33 cellular contexts compared by ENCODE assay signal in the genomic region with DNA sequence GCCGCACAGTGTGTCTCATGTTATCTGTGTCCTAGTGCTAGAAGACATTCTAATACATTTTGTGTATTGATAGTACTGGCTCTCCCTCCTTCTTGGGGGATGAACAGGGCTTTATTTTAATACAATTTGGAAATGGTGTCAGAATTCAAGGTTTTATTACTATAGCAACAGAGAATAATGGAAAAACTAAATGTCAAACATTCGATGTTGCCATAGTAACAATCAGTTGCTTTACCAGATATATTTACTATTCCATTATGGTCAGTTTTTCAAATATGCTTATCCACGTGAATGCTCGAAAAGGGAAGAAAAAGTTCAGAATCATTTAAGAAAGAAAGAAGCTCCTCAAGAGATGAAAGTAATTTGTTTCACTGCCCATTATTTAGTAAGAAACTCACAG.
"Had no signal": no experiment of that assay in that cellular context is flagged by ENCODE, and none has a peak within 500 bp of the region (broad histone marks: within the 10 kb centered on the region; RNA-seq: fewer than 3 reads in every experiment).

No MANE protein-coding gene starts in this region.

- H2AFZ ChIP-seq: hepatocyte had no signal

- H3K79me2 ChIP-seq: hepatocyte had no signal

- H3K4me3 ChIP-seq: gastroesophageal sphincter, hepatocyte, right lobe of liver, thoracic aorta had no signal

- H3K4me2 ChIP-seq: hepatocyte had no signal

- H3K4me1 ChIP-seq: gastroesophageal sphincter, right lobe of liver had no signal

- H3K27me3 ChIP-seq: gastroesophageal sphincter, hepatocyte, right lobe of liver had no signal

- H3K36me3 Mint-ChIP-seq: activated naive CD4-positive, alpha-beta T cell treated with anti-CD3 and anti-CD28 coated beads, Interleukin-2, amount 50 U/mL, for 24 hours had no signal

- H3K36me3 ChIP-seq: gastroesophageal sphincter, right lobe of liver, thoracic aorta, WERI-Rb-1 had no signal

- DNase-seq: activated CD4-positive, alpha-beta T cell treated with anti-CD3 and anti-CD28 coated beads, Interleukin-2, amount 10 ng/mL, durations not matched to agents 24 days and 14 days; activated CD4-positive, CD25-positive, alpha-beta regulatory T cell treated with anti-CD3 and anti-CD28 coated beads, Interleukin-2, amount 50 U/mL, for 72 hours; activated CD8-positive, alpha-beta T cell treated with anti-CD3 and anti-CD28 coated beads for 36 hours; activated naive CD8-positive, alpha-beta T cell treated with anti-CD3 and anti-CD28 coated beads, Interleukin-2, amount 50 U/mL, for 24 hours; activated T-cell treated with anti-CD3 and anti-CD28 coated beads, Interleukin-2, amount 50 U/mL, for 48 hours; amygdala; effector CD4-positive, alpha-beta T cell; erythroblast; left cardiac atrium; midbrain; naive thymus-derived CD4-positive, alpha-beta T cell; posterior cingulate gyrus; right lobe of liver; stimulated activated CD4-positive, alpha-beta T cell treated with anti-CD3 and anti-CD28 coated beads, Interleukin-12 subunit alpha, Interleukin-12 subunit beta, amount 100 ng/mL, for 4 hours; stimulated activated CD4-positive, alpha-beta T cell treated with anti-CD3 and anti-CD28 coated beads, Interleukin-4, amount 100 ng/mL, for 1 hour; stimulated activated naive CD8-positive, alpha-beta T cell treated with anti-CD3 and anti-CD28 coated beads, Interleukin-15, Interleukin-2, amounts not matched to agents 100 U/mL and 50 U/mL, for 24 hours; T-helper 17 cell; T1000; trophoblast cell; WERI-Rb-1 had no signal

- H3K9me3 Mint-ChIP-seq: activated naive CD4-positive, alpha-beta T cell treated with anti-CD3 and anti-CD28 coated beads, Interleukin-2, amount 50 U/mL, for 24 hours; central memory CD8-positive, alpha-beta T cell had no signal

- H3K9me3 ChIP-seq: gastroesophageal sphincter, right lobe of liver, thoracic aorta had no signal

- H3K27ac ChIP-seq: gastroesophageal sphincter, hepatocyte, right lobe of liver, thoracic aorta, WERI-Rb-1 had no signal

- H3K4me3 Mint-ChIP-seq: activated CD4-positive, alpha-beta T cell treated with anti-CD3 and anti-CD28 coated beads, Interleukin-2, amount 10 ng/mL, durations not matched to agents 24 days and 14 days; activated CD8-positive, alpha-beta T cell treated with anti-CD3 and anti-CD28 coated beads for 36 hours; activated naive CD4-positive, alpha-beta T cell treated with anti-CD3 and anti-CD28 coated beads, Interleukin-2, amount 50 U/mL, for 24 hours; activated naive CD8-positive, alpha-beta T cell treated with anti-CD3 and anti-CD28 coated beads, Interleukin-2, amount 50 U/mL, for 24 hours; central memory CD8-positive, alpha-beta T cell; dendritic cell treated with granulocyte-macrophage colony-stimulating factor and Interleukin-4, amounts not matched to agents 40 ng/mL and 50 ng/mL, for 4 days; memory B cell; naive thymus-derived CD4-positive, alpha-beta T cell; neural crest cell; T-helper 17 cell had no signal

- ATAC-seq: activated CD8-positive, alpha-beta T cell treated with anti-CD3 and anti-CD28 coated beads for 36 hours; activated naive CD8-positive, alpha-beta T cell treated with anti-CD3 and anti-CD28 coated beads, Interleukin-2, amount 50 U/mL, for 24 hours; gastroesophageal sphincter; left cardiac atrium; naive thymus-derived CD4-positive, alpha-beta T cell; right lobe of liver; stimulated activated naive CD8-positive, alpha-beta T cell treated with anti-CD3 and anti-CD28 coated beads, Interleukin-15, Interleukin-2, amounts not matched to agents 100 U/mL and 50 U/mL, for 24 hours; T-helper 17 cell had no signal

- FAIRE-seq: bronchial epithelial cell, endometrium, keratinocyte, urothelium cell line had no signal

- H3K4me1 Mint-ChIP-seq: activated naive CD4-positive, alpha-beta T cell treated with anti-CD3 and anti-CD28 coated beads, Interleukin-2, amount 50 U/mL, for 24 hours; activated naive CD8-positive, alpha-beta T cell treated with anti-CD3 and anti-CD28 coated beads, Interleukin-2, amount 50 U/mL, for 24 hours; central memory CD8-positive, alpha-beta T cell; memory B cell; T-helper 17 cell had no signal

- H3K27ac Mint-ChIP-seq: activated CD4-positive, alpha-beta T cell treated with anti-CD3 and anti-CD28 coated beads, Interleukin-2, amount 10 ng/mL, durations not matched to agents 24 days and 14 days; activated CD8-positive, alpha-beta T cell treated with anti-CD3 and anti-CD28 coated beads for 36 hours; activated naive CD4-positive, alpha-beta T cell treated with anti-CD3 and anti-CD28 coated beads, Interleukin-2, amount 50 U/mL, for 24 hours; activated naive CD8-positive, alpha-beta T cell treated with anti-CD3 and anti-CD28 coated beads, Interleukin-2, amount 50 U/mL, for 24 hours; activated T-helper 2 cell treated with anti-CD3 and anti-CD28 coated beads, Interferon-gamma antibody, Interleukin-2, Interleukin-4, amounts not matched to agents 10 μg/mL and 5 μg/mL and 100 μg/mL, durations not matched to agents 14 hours and 24 hours and 36 hours; dendritic cell treated with granulocyte-macrophage colony-stimulating factor and Interleukin-4, amounts not matched to agents 40 ng/mL and 50 ng/mL, for 4 days; memory B cell; naive thymus-derived CD4-positive, alpha-beta T cell; T-helper 17 cell had no signal
